ENCODE assay signal across 18 cellular contexts in the genomic region with DNA sequence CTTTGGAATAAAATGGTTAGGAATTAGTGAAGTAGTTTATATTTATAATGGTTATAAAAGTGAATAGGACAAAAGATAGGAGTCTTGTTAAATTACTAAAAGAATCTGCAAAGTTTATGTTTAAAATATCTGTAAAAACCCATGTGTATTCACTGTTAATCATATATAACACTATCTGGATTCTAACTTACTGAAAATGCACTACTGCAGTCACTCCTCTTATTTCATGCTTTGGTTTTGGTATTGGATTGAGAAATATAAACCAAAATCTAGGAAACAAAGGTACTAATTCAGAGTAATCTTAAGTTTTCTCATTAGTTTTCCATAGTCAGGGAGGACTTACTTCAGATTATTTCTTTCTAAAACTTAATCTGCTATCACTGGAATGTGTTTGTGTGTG. TPM values are rescaled to one million over a fixed set of nuclear protein-coding genes. Genes with fewer than 3 reads are reported as not detected.
A peak's percentile ranks its signal among the peaks of the same experiment; 100 is the strongest.
DNase-seq lines count a peak whose midpoint lies in the region; ATAC-seq lines count a peak whose summit lies in the region.
"Had no signal": no experiment of that assay in that cellular context is flagged by ENCODE, and none has a peak within 500 bp of the region (broad histone marks: within the 10 kb centered on the region; RNA-seq: fewer than 3 reads in every experiment).

No MANE protein-coding gene starts in this region.

- H3K4me3 Mint-ChIP-seq in activated naive CD4-positive, alpha-beta T cell treated with anti-CD3 and anti-CD28 coated beads, Interleukin-2, amount 10 ng/mL, durations not matched to agents 7 days and 5 days: peak overlapping the region; percentile 65
- H3K4me3 Mint-ChIP-seq in activated naive CD8-positive, alpha-beta T cell treated with anti-CD3 and anti-CD28 coated beads, Interleukin-2, amount 10 ng/mL, durations not matched to agents 7 days and 5 days: peak overlapping the region; percentile 81
- H3K4me3 Mint-ChIP-seq in stimulated activated naive B cell treated with anti-CD40 and anti-IgM and Interleukin-4, amounts not matched to agents 10 μg/mL and 1 μg/mL and 100 μg/mL, for 72 hours: peak overlapping the region; percentile 37 to 69

- H3K27ac Mint-ChIP-seq in activated naive CD4-positive, alpha-beta T cell treated with anti-CD3 and anti-CD28 coated beads, Interleukin-2, amount 10 ng/mL, durations not matched to agents 7 days and 5 days: peak overlapping the region; percentile 95
- peak overlapping the region; percentile 89 for H3K27ac Mint-ChIP-seq in activated naive CD8-positive, alpha-beta T cell treated with anti-CD3 and anti-CD28 coated beads, Interleukin-2, amount 10 ng/mL, durations not matched to agents 7 days and 5 days
- H3K27ac Mint-ChIP-seq in stimulated activated naive B cell treated with anti-CD40 and anti-IgM and Interleukin-4, amounts not matched to agents 10 μg/mL and 1 μg/mL and 100 μg/mL, for 72 hours: peak overlapping the region; percentile 86

- no peaks in the 10 kb centered on the region for H3K9me3 Mint-ChIP-seq in activated naive CD4-positive, alpha-beta T cell treated with anti-CD3 and anti-CD28 coated beads, Interleukin-2, amount 10 ng/mL, durations not matched to agents 7 days and 5 days
- H3K9me3 Mint-ChIP-seq in activated naive CD8-positive, alpha-beta T cell treated with anti-CD3 and anti-CD28 coated beads, Interleukin-2, amount 10 ng/mL, durations not matched to agents 7 days and 5 days: no peaks in the 10 kb centered on the region
- peaks cover 0 to 5% of the 10 kb centered on the region in 2 donors for H3K9me3 Mint-ChIP-seq in stimulated activated naive B cell treated with anti-CD40 and anti-IgM and Interleukin-4, amounts not matched to agents 10 μg/mL and 1 μg/mL and 100 μg/mL, for 72 hours

- no peak for ATAC-seq in activated naive CD8-positive, alpha-beta T cell treated with anti-CD3 and anti-CD28 coated beads, Interleukin-2, amount 10 ng/mL, durations not matched to agents 7 days and 5 days (ENCODE audit: low read depth)
- no peak for ATAC-seq in stimulated activated naive B cell treated with anti-CD40 and anti-IgM and Interleukin-4, amounts not matched to agents 10 μg/mL and 1 μg/mL and 100 μg/mL, for 72 hours (replicated peaks)
- no peak for ATAC-seq in HG03280 (IDR thresholded peaks at IDR 0.05; ENCODE audit: unreplicated experiment)

- H3K4me1 Mint-ChIP-seq in activated naive CD4-positive, alpha-beta T cell treated with anti-CD3 and anti-CD28 coated beads, Interleukin-2, amount 10 ng/mL, durations not matched to agents 7 days and 5 days: peaks cover 49% of the 10 kb centered on the region
- peaks cover 32% of the 10 kb centered on the region for H3K4me1 Mint-ChIP-seq in activated naive CD8-positive, alpha-beta T cell treated with anti-CD3 and anti-CD28 coated beads, Interleukin-2, amount 10 ng/mL, durations not matched to agents 7 days and 5 days
- peaks cover 22 to 43% of the 10 kb centered on the region in 2 donors for H3K4me1 Mint-ChIP-seq in stimulated activated naive B cell treated with anti-CD40 and anti-IgM and Interleukin-4, amounts not matched to agents 10 μg/mL and 1 μg/mL and 100 μg/mL, for 72 hours

- POLR2A ChIA-PET in activated naive CD8-positive, alpha-beta T cell treated with anti-CD3 and anti-CD28 coated beads, Interleukin-2, amount 10 ng/mL, durations not matched to agents 7 days and 5 days (lab: Charles Lee): interaction anchor here (0.6 to 1.6 kb wide), 2 partner anchors 47 to 49 kb away, joined by 3 to 5 read pairs; a partner anchor contains a TSS

- H3K27me3 Mint-ChIP-seq in activated naive CD4-positive, alpha-beta T cell treated with anti-CD3 and anti-CD28 coated beads, Interleukin-2, amount 10 ng/mL, durations not matched to agents 7 days and 5 days: no peaks in the 10 kb centered on the region
- H3K27me3 Mint-ChIP-seq in activated naive CD8-positive, alpha-beta T cell treated with anti-CD3 and anti-CD28 coated beads, Interleukin-2, amount 10 ng/mL, durations not matched to agents 7 days and 5 days: no peaks in the 10 kb centered on the region
- no peaks in the 10 kb centered on the region for H3K27me3 Mint-ChIP-seq in stimulated activated naive B cell treated with anti-CD40 and anti-IgM and Interleukin-4, amounts not matched to agents 10 μg/mL and 1 μg/mL and 100 μg/mL, for 72 hours

- DNase-seq in activated naive CD4-positive, alpha-beta T cell treated with anti-CD3 and anti-CD28 coated beads, Interleukin-2, amount 10 ng/mL, durations not matched to agents 7 days and 5 days: no peak
- DNase-seq in activated naive CD4-positive, alpha-beta T cell (lab: John Stamatoyannopoulos, UW): no peak
- peak; percentile 28 for DNase-seq in NAMALWA (ENCODE audit: low spot score)
- DNase-seq in activated naive CD8-positive, alpha-beta T cell treated with anti-CD3 and anti-CD28 coated beads, Interleukin-2, amount 10 ng/mL, durations not matched to agents 7 days and 5 days: no peak
- no peak for DNase-seq in stimulated activated naive B cell treated with anti-CD40 and anti-IgM and Interleukin-4, amounts not matched to agents 10 μg/mL and 1 μg/mL and 100 μg/mL, for 72 hours
- no peak for DNase-seq in epidermal melanocyte (ENCODE audit: insufficient read length, low spot score)
- DNase-seq in cerebellar nuclear complex (lab: John Stamatoyannopoulos, UW): no peak
- DNase-seq: activated CD4-positive, alpha-beta T cell treated with anti-CD3 and anti-CD28 coated beads for 4 hours; activated gamma-delta T cell treated with Interleukin-2 at 50 U/mL for 16 hours; DMS53; effector CD4-positive, alpha-beta T cell; hypothalamus; KG1; NCI-H146; NCI-H345; SHP77; T-helper 9 cell had no signal

- CTCF ChIA-PET in activated naive CD4-positive, alpha-beta T cell treated with anti-CD3 and anti-CD28 coated beads, Interleukin-2, amount 10 ng/mL, durations not matched to agents 7 days and 5 days (lab: Charles Lee): no interaction called here

- H3K36me3 Mint-ChIP-seq in activated naive CD4-positive, alpha-beta T cell treated with anti-CD3 and anti-CD28 coated beads, Interleukin-2, amount 10 ng/mL, durations not matched to agents 7 days and 5 days: peaks cover 34% of the 10 kb centered on the region
- H3K36me3 Mint-ChIP-seq in activated naive CD8-positive, alpha-beta T cell treated with anti-CD3 and anti-CD28 coated beads, Interleukin-2, amount 10 ng/mL, durations not matched to agents 7 days and 5 days: peaks cover 29% of the 10 kb centered on the region
- H3K36me3 Mint-ChIP-seq in stimulated activated naive B cell treated with anti-CD40 and anti-IgM and Interleukin-4, amounts not matched to agents 10 μg/mL and 1 μg/mL and 100 μg/mL, for 72 hours: peaks cover 26 to 34% of the 10 kb centered on the region in 2 donors

RNA-seq across cellular contexts. Expression of a gene that starts 49.5 kb away (rescaled TPM):
- 10 to 100 TPM; 37.0 to 39.2 TPM for total RNA-seq in activated naive CD8-positive, alpha-beta T cell treated with anti-CD3 and anti-CD28 coated beads, Interleukin-2, amount 10 ng/mL, durations not matched to agents 7 days and 5 days
